In the genomic region with DNA sequence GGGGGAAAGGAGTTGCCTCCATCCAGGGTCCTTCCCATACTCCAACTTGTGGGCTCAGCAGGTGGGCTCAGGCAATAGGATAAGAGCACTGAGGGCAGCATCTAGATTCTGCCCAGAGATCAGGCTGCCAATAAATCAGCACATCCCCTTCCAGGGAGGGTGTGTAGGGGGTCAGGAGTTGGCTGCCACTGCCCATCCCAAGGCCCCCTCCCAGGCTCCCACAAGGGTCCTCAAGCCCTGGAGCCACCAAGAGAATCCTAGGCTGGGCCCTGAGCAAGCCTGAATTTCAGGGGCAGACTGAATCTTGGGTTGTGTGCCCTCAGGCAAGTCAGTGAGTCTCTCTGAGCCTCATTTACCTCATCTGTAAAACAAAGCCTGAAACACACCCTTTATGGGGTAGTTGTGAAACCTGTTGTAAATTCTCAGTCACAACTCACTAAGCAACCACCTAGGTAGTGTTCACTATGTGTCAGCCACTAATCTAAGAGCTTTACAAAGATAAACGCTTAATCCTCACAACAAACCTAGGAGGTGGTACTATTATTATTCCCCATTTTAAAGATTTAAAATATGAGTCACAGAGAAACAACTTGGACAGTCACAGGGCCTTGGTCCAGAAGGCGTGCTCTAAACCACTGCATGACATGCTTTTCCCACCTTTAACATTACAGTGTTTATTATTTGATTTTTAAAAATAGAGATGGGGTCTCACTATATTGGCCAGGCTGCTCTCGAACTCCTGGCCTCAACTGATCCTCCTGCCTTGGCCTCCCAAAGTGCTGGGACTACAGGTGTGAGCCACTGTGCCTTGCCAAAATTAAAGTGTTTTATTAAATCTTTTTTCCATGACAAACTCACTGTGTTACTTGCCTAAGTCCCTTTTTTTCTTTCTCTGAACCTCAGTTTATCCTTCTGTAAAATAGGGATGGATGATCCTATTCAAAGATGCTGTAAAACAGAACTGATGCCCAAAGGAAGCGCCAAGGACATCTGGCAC, we compare ENCODE assay signal across 22 cellular contexts. TPM values are rescaled to one million over a fixed set of nuclear protein-coding genes. Genes with fewer than 3 reads are reported as not detected.
DNase-seq lines count a peak whose midpoint lies in the region; TF ChIP-seq lines count a peak whose summit lies in the region.
"Had no signal": no experiment of that assay in that cellular context is flagged by ENCODE, and none has a peak within 500 bp of the region (broad histone marks: within the 10 kb centered on the region; RNA-seq: fewer than 3 reads in every experiment).

No MANE protein-coding gene starts in this region.

- no peak overlapping the region for H3K27ac Mint-ChIP-seq in Caco-2 (ENCODE audit: unreplicated experiment)
- H3K27ac Mint-ChIP-seq in CD14-positive monocyte: no peak overlapping the region
- H3K27ac Mint-ChIP-seq: activated B cell treated with CpG ODN at 0.5 μM for 24 hours; effector memory CD8-positive, alpha-beta T cell; naive B cell; T-helper 1 cell treated with Interleukin-12 subunit alpha and Interleukin-12 subunit beta and Interleukin-4 antibody, amounts not matched to agents 30 μg/mL and 1 μg/mL, for 36 hours had no signal

- H4K20me1 ChIP-seq in mammary epithelial cell (ENCODE audit: insufficient read depth, low read length): no peaks in the 10 kb centered on the region

- peak overlapping the region; percentile 15 for H3K56ac ChIP-seq in mesendoderm (ENCODE audit: low read length)

- H3K36me3 ChIP-seq in mammary epithelial cell (ENCODE audit: insufficient read depth, low read length) (no peaks in the 10 kb centered on the region), mesendoderm (ENCODE audit: control insufficient read depth, insufficient read depth, low read length) (no peaks in the 10 kb centered on the region), Caco-2 (ENCODE audit: control insufficient read depth, insufficient read depth, low read length) (no peaks in the 10 kb centered on the region)
- H3K36me3 ChIP-seq: pancreas had no signal

- no peaks in the 10 kb centered on the region for H3K9me3 ChIP-seq in mammary epithelial cell (replicated peaks; ENCODE audit: insufficient read depth, low read length)
- no peaks in the 10 kb centered on the region for H3K9me3 ChIP-seq in Caco-2
- H3K9me3 ChIP-seq: pancreas had no signal

- H3K79me2 ChIP-seq in mammary epithelial cell (ENCODE audit: insufficient read depth, low read length) (no peaks in the 10 kb centered on the region), mesendoderm (ENCODE audit: control insufficient read depth, insufficient read depth, low read length) (no peaks in the 10 kb centered on the region)

- H3K23ac ChIP-seq in mesendoderm (ENCODE audit: low read length): no peak overlapping the region

- no peak overlapping the region for H3K4me2 ChIP-seq in mammary epithelial cell (ENCODE audit: insufficient read depth, low read depth, low read length)
- H3K4me2 ChIP-seq in mesendoderm (ENCODE audit: low read length): no peak overlapping the region

- H2AFZ ChIP-seq in mammary epithelial cell (ENCODE audit: low read depth, low read length): no peak overlapping the region

- H2BK120ac ChIP-seq in mesendoderm (ENCODE audit: low read depth, low read length): no peak overlapping the region

- no peak overlapping the region for H2BK5ac ChIP-seq in mesendoderm (ENCODE audit: low read length)

- in situ Hi-C loops in mammary epithelial cell (cut with MboI; ENCODE audit: low sequenced_read_pairs in 2 of 2): loop anchor here (10.0 to 25.0 kb wide), 3 partner anchors 97 to 460 kb away; a partner anchor contains a TSS

- H3K4me3 Mint-ChIP-seq in Caco-2 (ENCODE audit: unreplicated experiment) (no peak overlapping the region), CD14-positive monocyte (no peak overlapping the region)
- H3K4me3 Mint-ChIP-seq: activated B cell treated with CpG ODN at 0.5 μM for 24 hours; central memory CD8-positive, alpha-beta T cell; effector memory CD8-positive, alpha-beta T cell; naive B cell; T-helper 1 cell treated with Interleukin-12 subunit alpha and Interleukin-12 subunit beta and Interleukin-4 antibody, amounts not matched to agents 30 μg/mL and 1 μg/mL, for 36 hours had no signal

- no peak overlapping the region for H3K4ac ChIP-seq in mesendoderm (ENCODE audit: low read depth, low read length)

- no TSS peak for BruUV-seq in mammary epithelial cell (replicated peaks; lab: Mats Ljungman, UMichigan)
- BruUV-seq in Caco-2 (replicated peaks; lab: Mats Ljungman, UMichigan): no TSS peak

- DNase-seq in ELR (ENCODE audit: low read depth) (peak; percentile 40), NCI-H69 (lab: John Stamatoyannopoulos, UW) (peak; percentile 76), mammary epithelial cell (peak; percentile 95), mesendoderm (peak; percentile 62), Caco-2 (no peak), CD14-positive monocyte (ENCODE audit: low spot score) (no peak), NCI-H2107 treated with DMSO at 0.1 percent for 48 hours (lab: John Stamatoyannopoulos, UW; ENCODE audit: unreplicated experiment) (no peak), NCI-H748 (lab: John Stamatoyannopoulos, UW; ENCODE audit: unreplicated experiment) (no peak)
- DNase-seq: activated B cell treated with CpG ODN at 0.5 μM for 24 hours; effector memory CD8-positive, alpha-beta T cell; H7; Kasumi-1; naive B cell; NCI-H345; pancreas; SHP77; stimulated activated CD4-positive, alpha-beta T cell treated with anti-CD3 and anti-CD28 coated beads, Interleukin-4, amount 100 ng/mL, for 1 hour; substantia nigra had no signal

- peak overlapping the region; percentile 41 for H3K27ac ChIP-seq in mammary epithelial cell (ENCODE audit: insufficient read depth, low read depth, low read length)
- no peak overlapping the region for H3K27ac ChIP-seq in mesendoderm (ENCODE audit: low read depth, low read length)
- H3K27ac ChIP-seq: pancreas had no signal

- H3K9me3 Mint-ChIP-seq in Caco-2 (ENCODE audit: unreplicated experiment) (no peaks in the 10 kb centered on the region), CD14-positive monocyte (peaks cover 0 to 2% (median 0%) of the 10 kb centered on the region in 7 donors)
- H3K9me3 Mint-ChIP-seq: activated B cell treated with CpG ODN at 0.5 μM for 24 hours; central memory CD8-positive, alpha-beta T cell; effector memory CD8-positive, alpha-beta T cell; naive B cell; T-helper 1 cell treated with Interleukin-12 subunit alpha and Interleukin-12 subunit beta and Interleukin-4 antibody, amounts not matched to agents 30 μg/mL and 1 μg/mL, for 36 hours had no signal

- H3K4me1 Mint-ChIP-seq in Caco-2 (ENCODE audit: low read depth, unreplicated experiment) (no peaks in the 10 kb centered on the region), CD14-positive monocyte (peaks cover 13% of the 10 kb centered on the region)
- H3K4me1 Mint-ChIP-seq: activated B cell treated with CpG ODN at 0.5 μM for 24 hours had no signal

- H3K27me3 Mint-ChIP-seq in Caco-2 (ENCODE audit: insufficient read depth, unreplicated experiment) (peaks cover 8% of the 10 kb centered on the region), CD14-positive monocyte (ENCODE audit: low read depth in 3 of 3) (peaks cover 6 to 17% (median 9%) of the 10 kb centered on the region in 3 donors)
- H3K27me3 Mint-ChIP-seq: activated B cell treated with CpG ODN at 0.5 μM for 24 hours had no signal

- POLR2A ChIA-PET in Caco-2 (lab: Charles Lee): no interaction called here

- H2AK5ac ChIP-seq in mesendoderm (ENCODE audit: low read length): no peak overlapping the region

- no peak overlapping the region for H4K5ac ChIP-seq in mesendoderm (ENCODE audit: low read length)

- no peak overlapping the region for H2BK15ac ChIP-seq in mesendoderm (replicated peaks; ENCODE audit: low read depth)

- no peaks in the 10 kb centered on the region for H3K79me1 ChIP-seq in mesendoderm (ENCODE audit: low read length)

- peak overlapping the region; percentile 55 for H3K9ac ChIP-seq in mammary epithelial cell (ENCODE audit: insufficient read depth, low read length)
- no peak overlapping the region for H3K9ac ChIP-seq in mesendoderm (ENCODE audit: low read length)

- H3K36me3 Mint-ChIP-seq in Caco-2 (ENCODE audit: insufficient read depth, unreplicated experiment) (no peaks in the 10 kb centered on the region), CD14-positive monocyte (no peaks in the 10 kb centered on the region)
- H3K36me3 Mint-ChIP-seq: naive B cell had no signal

- no peak for TF ChIP-seq CTCF in mammary epithelial cell (conservative IDR thresholded peaks at IDR 0.05 in 1 of 2, IDR thresholded peaks at IDR 0.05 in 1 of 2; ENCODE audit: extremely low read depth in 1 of 2, insufficient read depth in 1 of 2, low read depth in 1 of 2, low read length in 2 of 2)
- no peak for TF ChIP-seq CTCF in Caco-2 (IDR thresholded peaks at IDR 0.05; ENCODE audit: insufficient read depth in 1 of 2, low read depth in 1 of 2, low read length in 1 of 2, severe bottlenecking in 1 of 2, unreplicated experiment in 1 of 2)
- no peak for TF ChIP-seq CTCF in CD14-positive monocyte (IDR thresholded peaks at IDR 0.05)

- H3K4me1 ChIP-seq in mammary epithelial cell (ENCODE audit: insufficient read depth, low read length) (peaks cover 39% of the 10 kb centered on the region), mesendoderm (ENCODE audit: control insufficient read depth, low read depth, low read length) (no peaks in the 10 kb centered on the region), Caco-2 (no peaks in the 10 kb centered on the region)
- H3K4me1 ChIP-seq: pancreas had no signal

- CTCF ChIA-PET in mammary epithelial cell (lab: Charles Lee; ENCODE audit: low non-redundant PET) (interaction anchor here (1.0 kb wide), 1 partner anchor 8 kb away, joined by 3 read pairs; no protein-coding TSS in a partner anchor), Caco-2 (lab: Charles Lee) (interaction anchor here (1.7 kb wide), 1 partner anchor 36 kb away, joined by 3 read pairs; a partner anchor contains a TSS)

- 44% methylated on average over 4 of the region's 4 CpGs for WGBS in mammary epithelial cell (ENCODE audit: low coverage, missing lambda C conversion rate)
- WGBS in mesendoderm (ENCODE audit: extremely low coverage, insufficient coverage, low lambda C conversion rate): no CpG with 5 or more reads among the region's 4 CpGs

- H3K27me3 ChIP-seq in mammary epithelial cell (ENCODE audit: insufficient read depth, low read length) (no peaks in the 10 kb centered on the region), mesendoderm (ENCODE audit: insufficient read depth, low read length, poor library complexity) (no peaks in the 10 kb centered on the region), Caco-2 (replicated peaks; ENCODE audit: control insufficient read depth, insufficient read depth, low read length) (no peaks in the 10 kb centered on the region)
- H3K27me3 ChIP-seq: pancreas had no signal

- H3K18ac ChIP-seq in mesendoderm (ENCODE audit: low read length): no peak overlapping the region

- intact Hi-C loops in mammary epithelial cell (cut with micrococcal nuclease): loop anchor here (1.0 to 10.0 kb wide), 6 partner anchors 36 to 737 kb away; a partner anchor contains a TSS
- intact Hi-C loops in Caco-2 (cut with micrococcal nuclease; ENCODE audit: unreplicated experiment): no loop called here
- intact Hi-C loops in CD14-positive monocyte (cut with micrococcal nuclease): loop anchor here in 1 of 2 donors (5.0 kb wide), 1 partner anchor 35 kb away; a partner anchor contains a TSS

- no peak overlapping the region for H3K4me3 ChIP-seq in mammary epithelial cell (replicated peaks in 1 of 3; ENCODE audit: insufficient read depth in 1 of 3, low read depth in 2 of 3, low read length in 3 of 3)
- no peak overlapping the region for H3K4me3 ChIP-seq in mesendoderm (ENCODE audit: low read length)
- H3K4me3 ChIP-seq in Caco-2 (ENCODE audit: low read depth, low read length): no peak overlapping the region
- H3K4me3 ChIP-seq: pancreas had no signal

- dilution Hi-C loops in mammary epithelial cell (cut with HindIII; ENCODE audit: low sequenced_read_pairs): no loop called here

- H4K8ac ChIP-seq in mesendoderm (ENCODE audit: low read depth, low read length): no peak overlapping the region

RNA-seq across cellular contexts. Expression of a gene that starts 36.2 kb away (rescaled TPM):
- total RNA-seq in mammary epithelial cell (under 1 TPM; 0.17 to 0.54 TPM), Caco-2 (2022) (not detected in 2 replicates)
- polyA plus RNA-seq in mammary epithelial cell (not detected), CD14-positive monocyte (not detected)
- polyA minus RNA-seq in mammary epithelial cell: not detected
- polyA plus RNA-seq in mesendoderm (2013, experiment 1 of 2): 0.65 TPM
- polyA plus RNA-seq in mesendoderm (2013, experiment 2 of 2): 0.59 TPM
- total RNA-seq: activated B cell treated with CpG ODN at 0.5 μM for 24 hours; activated CD8-positive, alpha-beta memory T cell treated with anti-CD3 and anti-CD28 coated beads for 36 hours; liver had no signal
- polyA plus RNA-seq: liver had no signal

RNA-seq across cellular contexts. Expression of a gene that starts 58.6 kb away (rescaled TPM):
- total RNA-seq in mammary epithelial cell (10 to 100 TPM in 1 of 2 donors, 1 to 10 TPM in 1; 3.6 to 12.0 TPM), Caco-2 (2022) (not detected in 2 replicates)
- polyA plus RNA-seq in mammary epithelial cell (0.68 TPM), CD14-positive monocyte (not detected)
- not detected for polyA minus RNA-seq in mammary epithelial cell
- 8.3 TPM for polyA plus RNA-seq in mesendoderm (2013, experiment 1 of 2)
- polyA plus RNA-seq in mesendoderm (2013, experiment 2 of 2): 8.8 TPM

Comparison
In these comparisons a context has a peak if more than half of its experiments do, and no peak if none do; other contexts are left out.
1. DNase-seq: peak in ELR (single experiment), NCI-H69 (single experiment), mammary epithelial cell (single experiment) and mesendoderm (single experiment); none in Caco-2 (0 of 2), CD14-positive monocyte (single experiment), NCI-H2107 treated with DMSO at 0.1 percent for 48 hours (single experiment) and NCI-H748 (single experiment).